ENCODE assay signal across 1 cellular context in the genomic region with DNA sequence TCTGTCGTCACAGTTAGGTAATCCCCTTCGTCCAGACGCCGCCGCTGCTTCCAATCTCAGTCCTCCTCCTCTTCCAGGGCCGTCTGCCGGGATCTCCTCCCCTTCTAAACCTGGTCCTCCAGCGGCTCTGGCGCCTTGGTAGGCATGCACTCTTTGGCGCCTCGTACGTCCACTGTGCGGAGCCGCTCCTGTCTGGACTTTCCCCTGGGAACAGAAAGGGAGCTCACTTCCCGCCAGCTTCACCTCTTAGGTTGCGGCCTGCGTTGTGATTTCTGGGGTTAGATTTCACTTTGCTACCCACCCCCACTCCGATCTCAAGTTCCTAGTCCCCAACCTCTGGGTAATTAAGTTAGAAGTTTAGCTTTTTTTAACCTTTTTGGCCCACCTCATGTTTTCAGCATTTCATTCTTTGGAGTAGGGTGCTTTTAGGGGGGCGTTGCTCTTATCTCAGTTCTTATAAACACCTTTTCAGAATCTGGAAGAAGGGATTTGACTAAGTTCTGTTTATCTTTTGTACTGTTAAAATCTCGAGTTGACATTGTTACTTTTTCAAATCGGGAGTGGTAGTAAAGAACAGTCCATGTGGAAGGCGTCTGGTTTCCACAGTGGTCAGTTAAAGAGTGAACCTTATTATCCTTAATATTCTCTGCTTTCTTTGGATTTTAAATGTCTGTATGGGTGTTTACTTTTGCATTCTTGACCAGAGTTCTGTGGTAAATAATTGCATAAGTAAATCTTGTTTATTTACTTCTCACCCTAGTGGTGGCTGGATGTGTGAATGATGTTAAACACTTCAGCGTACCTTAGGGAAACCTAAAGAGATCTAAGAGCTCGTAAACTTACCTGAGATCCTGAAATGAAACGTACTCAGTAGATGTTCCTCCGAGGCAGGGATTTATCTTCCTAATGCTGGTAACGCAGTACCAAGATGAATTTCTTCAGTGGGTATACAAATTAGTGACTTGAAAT.
A peak's percentile ranks its signal among the peaks of the same experiment; 100 is the strongest.
TF ChIP-seq lines count a peak whose summit lies in the region.

No MANE protein-coding gene starts in this region.

TF ChIP-seq in K562, 482 proteins besides CTCF, POLR2A, EP300 and RAD21 (continued from another document and continues in another):
- peak; percentile 34; the same call in 1 of the 2 replicates for TF ChIP-seq MXI1 (IDR thresholded peaks at IDR 0.05; ENCODE audit: low read depth, low read length)
- TF ChIP-seq IRF2 (CRISPR knock-in tag; IDR thresholded peaks at IDR 0.05) = no peak
- TF ChIP-seq ZFP91 (CRISPR knock-in tag; IDR thresholded peaks at IDR 0.05) = no peak
- TF ChIP-seq, protein P1, sequence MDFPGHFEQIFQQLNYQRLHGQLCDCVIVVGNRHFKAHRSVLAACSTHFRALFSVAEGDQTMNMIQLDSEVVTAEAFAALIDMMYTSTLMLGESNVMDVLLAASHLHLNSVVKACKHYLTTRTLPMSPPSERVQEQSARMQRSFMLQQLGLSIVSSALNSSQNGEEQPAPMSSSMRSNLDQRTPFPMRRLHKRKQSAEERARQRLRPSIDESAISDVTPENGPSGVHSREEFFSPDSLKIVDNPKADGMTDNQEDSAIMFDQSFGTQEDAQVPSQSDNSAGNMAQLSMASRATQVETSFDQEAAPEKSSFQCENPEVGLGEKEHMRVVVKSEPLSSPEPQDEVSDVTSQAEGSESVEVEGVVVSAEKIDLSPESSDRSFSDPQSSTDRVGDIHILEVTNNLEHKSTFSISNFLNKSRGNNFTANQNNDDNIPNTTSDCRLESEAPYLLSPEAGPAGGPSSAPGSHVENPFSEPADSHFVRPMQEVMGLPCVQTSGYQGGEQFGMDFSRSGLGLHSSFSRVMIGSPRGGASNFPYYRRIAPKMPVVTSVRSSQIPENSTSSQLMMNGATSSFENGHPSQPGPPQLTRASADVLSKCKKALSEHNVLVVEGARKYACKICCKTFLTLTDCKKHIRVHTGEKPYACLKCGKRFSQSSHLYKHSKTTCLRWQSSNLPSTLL (IDR thresholded peaks at IDR 0.05) = no peak
- TF ChIP-seq NR3C1 (CRISPR knock-in tag; IDR thresholded peaks at IDR 0.05) = no peak
- TF ChIP-seq ZNF589 (CRISPR knock-in tag; IDR thresholded peaks at IDR 0.05; ENCODE audit: low read depth) = no peak
- TF ChIP-seq PKNOX1 (IDR thresholded peaks at IDR 0.05) = no peak
- TF ChIP-seq, protein P2, sequence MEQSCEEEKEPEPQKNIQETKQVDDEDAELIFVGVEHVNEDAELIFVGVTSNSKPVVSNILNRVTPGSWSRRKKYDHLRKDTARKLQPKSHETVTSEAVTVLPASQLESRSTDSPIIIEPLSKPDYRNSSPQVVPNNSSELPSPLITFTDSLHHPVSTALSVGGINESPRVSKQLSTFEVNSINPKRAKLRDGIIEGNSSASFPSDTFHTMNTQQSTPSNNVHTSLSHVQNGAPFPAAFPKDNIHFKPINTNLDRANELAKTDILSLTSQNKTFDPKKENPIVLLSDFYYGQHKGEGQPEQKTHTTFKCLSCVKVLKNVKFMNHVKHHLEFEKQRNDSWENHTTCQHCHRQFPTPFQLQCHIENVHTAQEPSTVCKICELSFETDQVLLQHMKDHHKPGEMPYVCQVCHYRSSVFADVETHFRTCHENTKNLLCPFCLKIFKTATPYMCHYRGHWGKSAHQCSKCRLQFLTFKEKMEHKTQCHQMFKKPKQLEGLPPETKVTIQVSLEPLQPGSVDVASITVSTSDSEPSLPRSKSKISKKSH (CRISPR knock-in tag; IDR thresholded peaks at IDR 0.05) = no peak
- TF ChIP-seq ARID1B (IDR thresholded peaks at IDR 0.05) = no peak
- no peak for TF ChIP-seq MTA2 (IDR thresholded peaks at IDR 0.05; ENCODE audit: low read depth)
- no peak for TF ChIP-seq KAT7 (CRISPR knock-in tag; IDR thresholded peaks at IDR 0.05; ENCODE audit: borderline replicate concordance)
- TF ChIP-seq, protein P3, sequence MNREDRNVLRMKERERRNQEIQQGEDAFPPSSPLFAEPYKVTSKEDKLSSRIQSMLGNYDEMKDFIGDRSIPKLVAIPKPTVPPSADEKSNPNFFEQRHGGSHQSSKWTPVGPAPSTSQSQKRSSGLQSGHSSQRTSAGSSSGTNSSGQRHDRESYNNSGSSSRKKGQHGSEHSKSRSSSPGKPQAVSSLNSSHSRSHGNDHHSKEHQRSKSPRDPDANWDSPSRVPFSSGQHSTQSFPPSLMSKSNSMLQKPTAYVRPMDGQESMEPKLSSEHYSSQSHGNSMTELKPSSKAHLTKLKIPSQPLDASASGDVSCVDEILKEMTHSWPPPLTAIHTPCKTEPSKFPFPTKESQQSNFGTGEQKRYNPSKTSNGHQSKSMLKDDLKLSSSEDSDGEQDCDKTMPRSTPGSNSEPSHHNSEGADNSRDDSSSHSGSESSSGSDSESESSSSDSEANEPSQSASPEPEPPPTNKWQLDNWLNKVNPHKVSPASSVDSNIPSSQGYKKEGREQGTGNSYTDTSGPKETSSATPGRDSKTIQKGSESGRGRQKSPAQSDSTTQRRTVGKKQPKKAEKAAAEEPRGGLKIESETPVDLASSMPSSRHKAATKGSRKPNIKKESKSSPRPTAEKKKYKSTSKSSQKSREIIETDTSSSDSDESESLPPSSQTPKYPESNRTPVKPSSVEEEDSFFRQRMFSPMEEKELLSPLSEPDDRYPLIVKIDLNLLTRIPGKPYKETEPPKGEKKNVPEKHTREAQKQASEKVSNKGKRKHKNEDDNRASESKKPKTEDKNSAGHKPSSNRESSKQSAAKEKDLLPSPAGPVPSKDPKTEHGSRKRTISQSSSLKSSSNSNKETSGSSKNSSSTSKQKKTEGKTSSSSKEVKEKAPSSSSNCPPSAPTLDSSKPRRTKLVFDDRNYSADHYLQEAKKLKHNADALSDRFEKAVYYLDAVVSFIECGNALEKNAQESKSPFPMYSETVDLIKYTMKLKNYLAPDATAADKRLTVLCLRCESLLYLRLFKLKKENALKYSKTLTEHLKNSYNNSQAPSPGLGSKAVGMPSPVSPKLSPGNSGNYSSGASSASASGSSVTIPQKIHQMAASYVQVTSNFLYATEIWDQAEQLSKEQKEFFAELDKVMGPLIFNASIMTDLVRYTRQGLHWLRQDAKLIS (CRISPR knock-in tag; IDR thresholded peaks at IDR 0.05) = no peak
- peak; percentile 31 for TF ChIP-seq ZZZ3 (IDR thresholded peaks at IDR 0.05)
- no peak for TF ChIP-seq HDAC8 (tag; IDR thresholded peaks at IDR 0.05)
- TF ChIP-seq PTTG1 (tag; IDR thresholded peaks at IDR 0.05; ENCODE audit: low read depth) = no peak
- no peak for TF ChIP-seq ZBTB1 (CRISPR knock-in tag; IDR thresholded peaks at IDR 0.05; ENCODE audit: borderline replicate concordance, low read depth)
- TF ChIP-seq EWSR1 (IDR thresholded peaks at IDR 0.05; ENCODE audit: borderline replicate concordance, low read depth, partially characterized antibody) = no peak
- TF ChIP-seq SMC3 (conservative IDR thresholded peaks at IDR 0.05; ENCODE audit: insufficient read depth, low read depth, low read length) = no peak
- peak; percentile 49 for TF ChIP-seq SAP30 (IDR thresholded peaks at IDR 0.05; ENCODE audit: borderline replicate concordance, insufficient read depth, low read depth, low read length, poor library complexity, severe bottlenecking)
- TF ChIP-seq KDM1A (IDR thresholded peaks at IDR 0.05) = peak; percentile 86 to 93
- TF ChIP-seq MYC (IDR thresholded peaks at IDR 0.05; ENCODE audit: low read depth, low read length) = no peak
- TF ChIP-seq MYC (CRISPR knock-in tag; IDR thresholded peaks at IDR 0.05; ENCODE audit: borderline replicate concordance, low read depth) = no peak
- no peak for TF ChIP-seq CBFB (CRISPR knock-in tag; IDR thresholded peaks at IDR 0.05)
- no peak for TF ChIP-seq RBM39 (optimal IDR thresholded peaks at IDR 0.05; ENCODE audit: low read depth, low read length)
- TF ChIP-seq ZHX1 (conservative IDR thresholded peaks at IDR 0.05; ENCODE audit: low read length) = no peak
- TF ChIP-seq ZNF57 (CRISPR knock-in tag; IDR thresholded peaks at IDR 0.05) = no peak
- no peak for TF ChIP-seq ZNF174 (CRISPR knock-in tag; IDR thresholded peaks at IDR 0.05)
- TF ChIP-seq ZNF707 (CRISPR knock-in tag; conservative IDR thresholded peaks at IDR 0.05) = no peak
- TF ChIP-seq ZNF551 (CRISPR knock-in tag; IDR thresholded peaks at IDR 0.05) = no peak
- TF ChIP-seq MLLT1 (IDR thresholded peaks at IDR 0.05) = 0 out of 4 replicates have a peak, but pooled peaks of 1 of the 2 experiments have one; percentile 46
- no peak for TF ChIP-seq HNRNPH1 (optimal IDR thresholded peaks at IDR 0.05; ENCODE audit: low read depth, low read length)
- no peak for TF ChIP-seq MCM5 (IDR thresholded peaks at IDR 0.05; ENCODE audit: low read depth)
- peak in 1 of 2 experiments; percentile 26; a peak in 2 of 4 replicates for TF ChIP-seq MNT (conservative IDR thresholded peaks at IDR 0.05)
- TF ChIP-seq NEUROD1 (IDR thresholded peaks at IDR 0.05; ENCODE audit: borderline replicate concordance, low read depth, low read length, partially characterized antibody) = no peak
- 0 out of 2 replicates have a peak, but pooled peaks have one; percentile 25 for TF ChIP-seq BHLHE40 (IDR thresholded peaks at IDR 0.05; ENCODE audit: low read length)
- TF ChIP-seq ZNF644 (tag; IDR thresholded peaks at IDR 0.05; ENCODE audit: low read depth) = 0 out of 2 replicates have a peak, but pooled peaks have one; percentile 27
- TF ChIP-seq RBBP5 (IDR thresholded peaks at IDR 0.05; ENCODE audit: borderline replicate concordance, insufficient read depth, low read length, poor library complexity, severe bottlenecking) = no peak
- no peak for TF ChIP-seq SMARCC2 (IDR thresholded peaks at IDR 0.05; ENCODE audit: low read depth)
- TF ChIP-seq ZBTB9 (CRISPR knock-in tag; IDR thresholded peaks at IDR 0.05) = no peak
- TF ChIP-seq RBM17 (IDR thresholded peaks at IDR 0.05; ENCODE audit: borderline replicate concordance, low read depth, low read length) = no peak
- TF ChIP-seq FOXJ3 (CRISPR knock-in tag; IDR thresholded peaks at IDR 0.05) = no peak
- TF ChIP-seq ZNF830 (CRISPR knock-in tag; IDR thresholded peaks at IDR 0.05) = no peak
